ENCODE assay signal across 9 cellular contexts in the genomic region with DNA sequence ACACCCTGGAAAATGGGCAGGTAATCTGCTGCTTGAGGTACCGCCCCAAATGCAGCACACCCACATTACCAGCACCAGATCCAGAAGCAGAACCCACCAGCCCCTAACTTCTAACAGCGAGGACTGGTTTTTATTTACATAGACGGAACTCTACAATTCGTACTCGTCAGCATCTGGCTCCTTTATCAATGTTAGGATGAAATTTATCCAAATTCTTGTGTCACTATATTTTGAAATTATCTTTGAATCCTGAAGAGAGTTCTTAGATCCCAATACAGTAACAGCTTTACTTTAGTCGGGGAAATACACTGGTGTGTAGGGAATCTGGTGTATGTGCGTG. TPM values are rescaled to one million over a fixed set of nuclear protein-coding genes. Genes with fewer than 3 reads are reported as not detected.
DNase-seq lines count a peak whose midpoint lies in the region; ATAC-seq and TF ChIP-seq lines count a peak whose summit lies in the region.
"Had no signal": no experiment of that assay in that cellular context is flagged by ENCODE, and none has a peak within 500 bp of the region (broad histone marks: within the 10 kb centered on the region; RNA-seq: fewer than 3 reads in every experiment).

No MANE protein-coding gene starts in this region.

- no peak overlapping the region for H3K9ac ChIP-seq in parathyroid adenoma

- BruUV-seq in Caco-2 (replicated peaks; lab: Mats Ljungman, UMichigan), result no TSS peak
- no TSS peak for BruUV-seq in Panc1 (replicated peaks; lab: Mats Ljungman, UMichigan)

- H3K4me3 Mint-ChIP-seq in Caco-2 (ENCODE audit: unreplicated experiment), result peak overlapping the region; percentile 96

- H3K9me3 Mint-ChIP-seq in Caco-2 (ENCODE audit: unreplicated experiment), result no peaks in the 10 kb centered on the region

- peaks cover 3% of the 10 kb centered on the region for H3K27me3 Mint-ChIP-seq in Caco-2 (ENCODE audit: insufficient read depth, unreplicated experiment)

- H3K4me1 ChIP-seq in Caco-2, result peaks cover 7% of the 10 kb centered on the region; the same call in 1 of the 2 replicates
- peaks cover 5% of the 10 kb centered on the region; the same call in 1 of the 2 replicates for H3K4me1 ChIP-seq in Panc1 (ENCODE audit: control insufficient read depth, insufficient read depth, low read length)
- peaks cover 3% of the 10 kb centered on the region for H3K4me1 ChIP-seq in parathyroid adenoma

- no peak for TF ChIP-seq CTCF in Caco-2 (IDR thresholded peaks at IDR 0.05; ENCODE audit: insufficient read depth in 1 of 2, low read depth in 1 of 2, low read length in 1 of 2, severe bottlenecking in 1 of 2, unreplicated experiment in 1 of 2)
- TF ChIP-seq CTCF in Panc1 (IDR thresholded peaks at IDR 0.05), result no peak
- TF ChIP-seq CTCF in parathyroid adenoma (IDR thresholded peaks at IDR 0.05), result no peak

- intact Hi-C loops in Caco-2 (cut with micrococcal nuclease; ENCODE audit: unreplicated experiment), result loop anchor here (5.0 kb wide), 1 partner anchor 34 kb away; no protein-coding TSS in a partner anchor
- intact Hi-C loops in Panc1 (cut with micrococcal nuclease; ENCODE audit: unreplicated experiment), result no loop called here

- H3K4me1 Mint-ChIP-seq in Caco-2 (ENCODE audit: low read depth, unreplicated experiment), result no peaks in the 10 kb centered on the region

- H3K36me3 ChIP-seq in Caco-2 (ENCODE audit: control insufficient read depth, insufficient read depth, low read length) (peaks cover 3% of the 10 kb centered on the region; the same call in 1 of the 2 replicates), Panc1 (ENCODE audit: control insufficient read depth, insufficient read depth, low read length) (peaks cover 2% of the 10 kb centered on the region), parathyroid adenoma (ENCODE audit: control insufficient read depth, insufficient read depth, low read length) (no peaks in the 10 kb centered on the region)

- peak overlapping the region; percentile 89 for H3K27ac Mint-ChIP-seq in Caco-2 (ENCODE audit: unreplicated experiment)

- H3K27ac ChIP-seq in Panc1 (ENCODE audit: low read length), result peak overlapping the region; percentile 91
- H3K27ac ChIP-seq in epithelial cell of prostate, result peak overlapping the region; percentile 59
- H3K27ac ChIP-seq in parathyroid adenoma, result peak overlapping the region; percentile 62

- no peaks in the 10 kb centered on the region for H3K27me3 ChIP-seq in Caco-2 (replicated peaks; ENCODE audit: control insufficient read depth, insufficient read depth, low read length)
- no peaks in the 10 kb centered on the region for H3K27me3 ChIP-seq in Panc1 (ENCODE audit: control insufficient read depth, insufficient read depth, low read length)
- no peaks in the 10 kb centered on the region for H3K27me3 ChIP-seq in parathyroid adenoma (ENCODE audit: control insufficient read depth, insufficient read depth, low read length)

- H3K9me3 ChIP-seq in Caco-2, result peaks cover 3% of the 10 kb centered on the region; the same call in 1 of the 2 replicates
- H3K9me3 ChIP-seq in Panc1 (ENCODE audit: control insufficient read depth, insufficient read depth, low read depth, low read length), result no peaks in the 10 kb centered on the region
- no peaks in the 10 kb centered on the region for H3K9me3 ChIP-seq in parathyroid adenoma (ENCODE audit: control insufficient read depth, low read length)

- DNase-seq in Caco-2 (no peak), Panc1 (ENCODE audit: low read depth, low spot score) (no peak), epithelial cell of prostate (ENCODE audit: low read depth, low spot score) (no peak), anterior cingulate cortex (lab: John Stamatoyannopoulos, UW) (no peak), nucleus accumbens (lab: John Stamatoyannopoulos, UW) (no peak), iPS-NIHi11 (ENCODE audit: low spot score) (no peak)

- peak overlapping the region; percentile 100 for H2AFZ ChIP-seq in parathyroid adenoma

- H3K4me3 ChIP-seq in Caco-2 (ENCODE audit: low read depth, low read length), result peak overlapping the region; percentile 67
- peak overlapping the region; percentile 81 for H3K4me3 ChIP-seq in Panc1 (ENCODE audit: low read depth in 2 of 2, low read length in 2 of 2)
- peak overlapping the region; percentile 68 for H3K4me3 ChIP-seq in parathyroid adenoma (ENCODE audit: low read depth, low read length)

- H3K36me3 Mint-ChIP-seq in Caco-2 (ENCODE audit: insufficient read depth, unreplicated experiment), result peaks cover 19% of the 10 kb centered on the region

- H3K4me2 ChIP-seq in parathyroid adenoma (ENCODE audit: low read length), result peak overlapping the region; percentile 86

- in situ Hi-C loops in Panc1 (cut with HindIII; ENCODE audit: low pct_unique_long_range_greater_than_20kb, low sequenced_read_pairs), result no loop called here

- no peaks in the 10 kb centered on the region for H3K79me2 ChIP-seq in parathyroid adenoma

- CTCF ChIA-PET in Caco-2 (lab: Charles Lee), result no interaction called here
- CTCF ChIA-PET in Panc1 (lab: Charles Lee), result interaction anchor here (0.6 kb wide), 1 partner anchor 31 kb away, joined by 3 read pairs; no protein-coding TSS in a partner anchor

- POLR2A ChIA-PET in Caco-2 (lab: Charles Lee), result no interaction called here
- POLR2A ChIA-PET in Panc1 (lab: Charles Lee), result no interaction called here

- ATAC-seq in Panc1 (no peak), HG03432 (IDR thresholded peaks at IDR 0.05; ENCODE audit: unreplicated experiment) (no peak)

RNA-seq across cellular contexts. Expression of a gene that starts 0.3 kb away (rescaled TPM):
- 39.2 and 42.0 TPM in 2 replicates for total RNA-seq in Caco-2 (2022)
- 46.6 TPM for total RNA-seq in Panc1 (2021; ENCODE audit: unreplicated experiment)
- polyA plus RNA-seq in Panc1 (2012; ENCODE audit: insufficient read length), result 32.1 TPM

RNA-seq across cellular contexts. Expression of a gene that starts 5.6 kb away (rescaled TPM):
- total RNA-seq in Caco-2 (2022) (not detected in 2 replicates), Panc1 (2021; ENCODE audit: unreplicated experiment) (not detected)
- not detected for polyA plus RNA-seq in Panc1 (2012; ENCODE audit: insufficient read length)
- total RNA-seq: lung microvascular endothelial cell had no signal

RNA-seq across cellular contexts. Expression of a gene that starts 26.3 kb away (rescaled TPM):
- 12.7 and 13.9 TPM in 2 replicates for total RNA-seq in Caco-2 (2022)
- 24.4 TPM for total RNA-seq in Panc1 (2021; ENCODE audit: unreplicated experiment)
- polyA plus RNA-seq in Panc1 (2012; ENCODE audit: insufficient read length), result 21.7 TPM

RNA-seq across cellular contexts. Expression of a gene that starts 37.6 kb away (rescaled TPM):
- total RNA-seq in Caco-2 (2022) (15.9 and 16.7 TPM in 2 replicates), Panc1 (2021; ENCODE audit: unreplicated experiment) (19.2 TPM)
- polyA plus RNA-seq in Panc1 (2012; ENCODE audit: insufficient read length), result 25.0 TPM
